Comparison of ENCODE assay signal across 1 cellular context in genomic region chr1:24514946-24515345, GRCh38.
TF ChIP-seq lines count a peak whose summit lies in the region.

No MANE protein-coding gene starts in this region.

TF ChIP-seq in A549, 52 proteins besides CTCF, POLR2A, EP300 and RAD21 (continued from another document):
- TF ChIP-seq, protein P1, sequence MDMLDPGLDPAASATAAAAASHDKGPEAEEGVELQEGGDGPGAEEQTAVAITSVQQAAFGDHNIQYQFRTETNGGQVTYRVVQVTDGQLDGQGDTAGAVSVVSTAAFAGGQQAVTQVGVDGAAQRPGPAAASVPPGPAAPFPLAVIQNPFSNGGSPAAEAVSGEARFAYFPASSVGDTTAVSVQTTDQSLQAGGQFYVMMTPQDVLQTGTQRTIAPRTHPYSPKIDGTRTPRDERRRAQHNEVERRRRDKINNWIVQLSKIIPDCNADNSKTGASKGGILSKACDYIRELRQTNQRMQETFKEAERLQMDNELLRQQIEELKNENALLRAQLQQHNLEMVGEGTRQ (IDR thresholded peaks at IDR 0.05) = no peak
